Comparison of ENCODE assay signal across 10 cellular contexts in the genomic region with DNA sequence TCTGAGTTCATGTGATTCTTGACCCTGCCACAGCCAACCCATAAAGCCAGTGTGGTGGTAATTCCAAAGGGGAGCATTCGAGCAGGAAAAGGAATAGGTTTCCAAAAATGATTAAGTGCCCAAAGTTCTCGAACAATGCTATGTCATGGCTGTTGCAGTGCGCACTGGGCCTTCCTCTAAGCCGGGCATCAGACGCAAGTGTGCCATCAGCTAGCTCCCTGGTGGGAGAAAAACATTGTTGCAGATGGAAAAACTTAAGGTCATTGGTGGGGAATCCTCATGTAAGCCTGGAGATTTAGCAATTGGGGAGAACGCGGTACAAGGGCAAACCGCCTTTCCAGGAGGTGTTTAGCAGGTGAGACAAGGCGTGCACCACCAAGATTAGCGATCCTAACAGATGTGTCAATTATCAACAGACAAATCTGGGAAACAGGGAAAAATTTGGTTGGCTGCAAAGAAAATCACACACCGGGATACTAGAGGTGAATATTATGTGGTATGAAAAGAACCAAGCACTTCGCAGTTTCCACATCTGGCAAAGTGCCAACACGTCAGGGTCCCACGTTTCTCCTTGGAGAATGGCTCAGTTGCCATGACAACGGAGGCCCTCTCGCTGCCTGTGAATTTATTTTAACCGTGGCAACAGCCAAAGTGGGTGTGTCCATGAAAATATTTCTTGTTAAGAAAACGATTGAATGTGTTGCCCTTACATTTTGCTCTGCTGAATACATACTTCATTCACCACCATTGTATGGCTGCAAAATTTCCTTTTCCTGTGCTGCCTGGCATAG.
DNase-seq lines count a peak whose midpoint lies in the region; ATAC-seq and TF ChIP-seq lines count a peak whose summit lies in the region.
"Had no signal": no experiment of that assay in that cellular context is flagged by ENCODE, and none has a peak within 500 bp of the region (broad histone marks: within the 10 kb centered on the region; RNA-seq: fewer than 3 reads in every experiment).

No MANE protein-coding gene starts in this region.

- no peaks in the 10 kb centered on the region for H3K36me3 ChIP-seq in mesendoderm (ENCODE audit: control insufficient read depth, insufficient read depth, low read length)

- no peaks in the 10 kb centered on the region for H3K79me2 ChIP-seq in mesendoderm (ENCODE audit: control insufficient read depth, insufficient read depth, low read length)

- no peak overlapping the region for H4K8ac ChIP-seq in mesendoderm (ENCODE audit: low read depth, low read length)

- H3K4me2 ChIP-seq in mesendoderm (ENCODE audit: low read length) = no peak overlapping the region

- H2BK5ac ChIP-seq in mesendoderm (ENCODE audit: low read length) = no peak overlapping the region

- no peak for ATAC-seq in GM18505 (IDR thresholded peaks at IDR 0.05; ENCODE audit: unreplicated experiment)
- ATAC-seq in HG03039 (IDR thresholded peaks at IDR 0.05; ENCODE audit: unreplicated experiment) = no peak
- no peak for ATAC-seq in HG03354 (IDR thresholded peaks at IDR 0.05; ENCODE audit: poor library complexity, severe bottlenecking, unreplicated experiment)

- DNase-seq in Caki2 (ENCODE audit: low read depth) = peak; percentile 22
- DNase-seq in LHCN-M2 (ENCODE audit: low read depth) = peak; percentile 12
- DNase-seq in mesendoderm = peak; percentile 41
- DNase-seq in activated T-cell treated with anti-CD3 and anti-CD28 coated beads, Interleukin-2, amount 50 U/mL, for 48 hours = no peak

- no peak overlapping the region for H3K4me3 ChIP-seq in mesendoderm (ENCODE audit: low read length)
- H3K4me3 ChIP-seq: lung, skin epidermis had no signal

- no peak overlapping the region for H3K23ac ChIP-seq in mesendoderm (ENCODE audit: low read length)

- no peaks in the 10 kb centered on the region for H3K27me3 ChIP-seq in mesendoderm (ENCODE audit: insufficient read depth, low read length, poor library complexity)

- no peaks in the 10 kb centered on the region for H3K79me1 ChIP-seq in mesendoderm (ENCODE audit: low read length)

- no peak overlapping the region for H3K18ac ChIP-seq in mesendoderm (ENCODE audit: low read length)

- H3K4ac ChIP-seq in mesendoderm (ENCODE audit: low read depth, low read length) = no peak overlapping the region

- TF ChIP-seq POLR2A in GM18505 (IDR thresholded peaks at IDR 0.05; ENCODE audit: borderline replicate concordance, extremely low read depth, insufficient read depth, insufficient read length) = no peak

- no CpG with 5 or more reads among the region's 18 CpGs for WGBS in mesendoderm (ENCODE audit: extremely low coverage, insufficient coverage, low lambda C conversion rate)

- no peak overlapping the region for H2AK5ac ChIP-seq in mesendoderm (ENCODE audit: low read length)

- H2BK15ac ChIP-seq in mesendoderm (replicated peaks; ENCODE audit: low read depth) = no peak overlapping the region

- peaks cover 3% of the 10 kb centered on the region for H3K4me1 ChIP-seq in mesendoderm (ENCODE audit: control insufficient read depth, low read depth, low read length)

- H3K56ac ChIP-seq in mesendoderm (ENCODE audit: low read length) = no peak overlapping the region

- H3K27ac ChIP-seq in angular gyrus (ENCODE audit: low read depth, low read length) (peak overlapping the region; percentile 52), mesendoderm (ENCODE audit: low read depth, low read length) (no peak overlapping the region)
- H3K27ac ChIP-seq: skin epidermis had no signal

- no peak overlapping the region for H3K9ac ChIP-seq in mesendoderm (ENCODE audit: low read length)

- in situ Hi-C loops in Caki2 (cut with HindIII; ENCODE audit: low pct_unique_long_range_greater_than_20kb, low sequenced_read_pairs) = no loop called here

- no peak overlapping the region for H2BK120ac ChIP-seq in mesendoderm (ENCODE audit: low read depth, low read length)

- H4K5ac ChIP-seq in mesendoderm (ENCODE audit: low read length) = no peak overlapping the region

Comparison
In these comparisons a context has a peak if more than half of its experiments do, and no peak if none do; other contexts are left out.
1. DNase-seq: peak in Caki2 (single experiment), LHCN-M2 (single experiment) and mesendoderm (single experiment); none in activated T-cell treated with anti-CD3 and anti-CD28 coated beads, Interleukin-2, amount 50 U/mL, for 48 hours (0 of 2).